ENCODE assay signal across 17 cellular contexts in genomic region chr12:57848208-57848607, GRCh38. TPM values are rescaled to one million over a fixed set of nuclear protein-coding genes. Genes with fewer than 3 reads are reported as not detected.
DNase-seq lines count a peak whose midpoint lies in the region; ATAC-seq and TF ChIP-seq lines count a peak whose summit lies in the region.
"Had no signal": no experiment of that assay in that cellular context is flagged by ENCODE, and none has a peak within 500 bp of the region (broad histone marks: within the 10 kb centered on the region; RNA-seq: fewer than 3 reads in every experiment).

No MANE protein-coding gene starts in this region.

- peak overlapping the region; percentile 13 for H3K4me3 Mint-ChIP-seq in activated T-cell treated with anti-CD3 and anti-CD28 coated beads, Interleukin-2, amount 50 U/mL, for 24 hours
- H3K4me3 Mint-ChIP-seq in T-cell (peak overlapping the region; percentile 68 to 90 (median 88)), glutamatergic neuron (ENCODE audit: unreplicated experiment) (peak overlapping the region; percentile 30)
- H3K4me3 Mint-ChIP-seq in stimulated activated naive B cell treated with anti-CD40 and anti-IgM and Interleukin-4, amounts not matched to agents 10 μg/mL and 1 μg/mL and 100 μg/mL, for 72 hours, result no peak overlapping the region

- no peak for TF ChIP-seq CTCF in glutamatergic neuron (IDR thresholded peaks at IDR 0.05; ENCODE audit: partially characterized antibody, unreplicated experiment)

- peaks cover 15% of the 10 kb centered on the region for H3K27me3 Mint-ChIP-seq in activated T-cell treated with anti-CD3 and anti-CD28 coated beads, Interleukin-2, amount 50 U/mL, for 24 hours
- peaks cover 11 to 12% of the 10 kb centered on the region in 2 donors for H3K27me3 Mint-ChIP-seq in T-cell
- H3K27me3 Mint-ChIP-seq in glutamatergic neuron (ENCODE audit: unreplicated experiment), result peaks cover 19% of the 10 kb centered on the region
- peaks cover 17 to 25% of the 10 kb centered on the region in 2 donors for H3K27me3 Mint-ChIP-seq in stimulated activated naive B cell treated with anti-CD40 and anti-IgM and Interleukin-4, amounts not matched to agents 10 μg/mL and 1 μg/mL and 100 μg/mL, for 72 hours

- ATAC-seq in T-cell (replicated peaks in 1 of 4), result no peak
- ATAC-seq in stimulated activated naive B cell treated with anti-CD40 and anti-IgM and Interleukin-4, amounts not matched to agents 10 μg/mL and 1 μg/mL and 100 μg/mL, for 72 hours (replicated peaks), result no peak
- ATAC-seq: PC-3 had no signal

- DNase-seq in activated T-cell treated with anti-CD3 and anti-CD28 coated beads, Interleukin-2, amount 50 U/mL, for 24 hours, result no peak
- no peak for DNase-seq in activated T-cell treated with anti-CD3 and anti-CD28 coated beads, Interleukin-2, amount 50 U/mL, for 48 hours
- DNase-seq in T-cell, result no peak
- no peak for DNase-seq in glutamatergic neuron
- no peak for DNase-seq in stimulated activated naive B cell treated with anti-CD40 and anti-IgM and Interleukin-4, amounts not matched to agents 10 μg/mL and 1 μg/mL and 100 μg/mL, for 72 hours
- DNase-seq in activated CD4-positive, CD25-positive, alpha-beta regulatory T cell treated with anti-CD3 and anti-CD28 coated beads, Interleukin-2, amount 50 U/mL, for 72 hours, result no peak
- DNase-seq in activated CD8-positive, alpha-beta memory T cell treated with anti-CD3 and anti-CD28 coated beads, Interleukin-2, amount 50 U/mL, for 48 hours, result no peak
- no peak for DNase-seq in cerebellar nuclear complex (lab: John Stamatoyannopoulos, UW)
- DNase-seq: ACHN, adrenal gland, colonic mucosa, GDM1, MM.1S, NCI-H187 treated with DMSO at 0.1 percent for 48 hours, NCI-H524, PC-3 had no signal

- no peak overlapping the region for H3K27ac Mint-ChIP-seq in activated T-cell treated with anti-CD3 and anti-CD28 coated beads, Interleukin-2, amount 50 U/mL, for 24 hours
- H3K27ac Mint-ChIP-seq in T-cell (peak overlapping the region; percentile 71 to 77), glutamatergic neuron (ENCODE audit: unreplicated experiment) (no peak overlapping the region)
- H3K27ac Mint-ChIP-seq in stimulated activated naive B cell treated with anti-CD40 and anti-IgM and Interleukin-4, amounts not matched to agents 10 μg/mL and 1 μg/mL and 100 μg/mL, for 72 hours, result peak overlapping the region; percentile 17

- CTCF ChIA-PET in T-cell (lab: Charles Lee), result interaction anchor here (0.6 to 3.0 kb wide), 5 partner anchors 9 to 256 kb away, joined by 3 to 8 read pairs (median 4); no protein-coding TSS in a partner anchor

- peaks cover 35% of the 10 kb centered on the region for H3K4me1 Mint-ChIP-seq in activated T-cell treated with anti-CD3 and anti-CD28 coated beads, Interleukin-2, amount 50 U/mL, for 24 hours (ENCODE audit: low read depth)
- peaks cover 38 to 46% (median 40%) of the 10 kb centered on the region in 3 donors for H3K4me1 Mint-ChIP-seq in T-cell
- peaks cover 20% of the 10 kb centered on the region for H3K4me1 Mint-ChIP-seq in glutamatergic neuron (ENCODE audit: low read depth, unreplicated experiment)
- H3K4me1 Mint-ChIP-seq in stimulated activated naive B cell treated with anti-CD40 and anti-IgM and Interleukin-4, amounts not matched to agents 10 μg/mL and 1 μg/mL and 100 μg/mL, for 72 hours, result peaks cover 34 to 57% of the 10 kb centered on the region in 2 donors

- POLR2A ChIA-PET in T-cell (lab: Charles Lee), result interaction anchor here in 1 of 2 donors (0.7 kb wide), 1 partner anchor 11 kb away, joined by 3 read pairs; no protein-coding TSS in a partner anchor

- H3K36me3 Mint-ChIP-seq in activated T-cell treated with anti-CD3 and anti-CD28 coated beads, Interleukin-2, amount 50 U/mL, for 24 hours (ENCODE audit: low read depth), result peaks cover 2% of the 10 kb centered on the region
- peaks cover 4% of the 10 kb centered on the region for H3K36me3 Mint-ChIP-seq in T-cell
- no peaks in the 10 kb centered on the region for H3K36me3 Mint-ChIP-seq in glutamatergic neuron (ENCODE audit: unreplicated experiment)
- H3K36me3 Mint-ChIP-seq in stimulated activated naive B cell treated with anti-CD40 and anti-IgM and Interleukin-4, amounts not matched to agents 10 μg/mL and 1 μg/mL and 100 μg/mL, for 72 hours, result no peaks in the 10 kb centered on the region

- no peaks in the 10 kb centered on the region for H3K9me3 Mint-ChIP-seq in activated T-cell treated with anti-CD3 and anti-CD28 coated beads, Interleukin-2, amount 50 U/mL, for 24 hours
- H3K9me3 Mint-ChIP-seq in T-cell (no peaks in the 10 kb centered on the region), glutamatergic neuron (ENCODE audit: unreplicated experiment) (peaks cover 13% of the 10 kb centered on the region)
- no peaks in the 10 kb centered on the region for H3K9me3 Mint-ChIP-seq in stimulated activated naive B cell treated with anti-CD40 and anti-IgM and Interleukin-4, amounts not matched to agents 10 μg/mL and 1 μg/mL and 100 μg/mL, for 72 hours

RNA-seq across cellular contexts. Expression of gene CTDSP2, which starts 1.7 kb away (rescaled TPM):
- total RNA-seq in T-cell (100 to 1,000 TPM; 132 to 246 (median 234) TPM), glutamatergic neuron (ENCODE audit: unreplicated experiment) (127 TPM)

RNA-seq across cellular contexts. Expression of gene AVIL, which starts 29.7 kb away (rescaled TPM):
- total RNA-seq in T-cell, result 10 to 100 TPM in 1 of 5 donors, 1 to 10 TPM in 4; 2.2 to 12.3 (median 8.9) TPM
- 4.8 TPM for total RNA-seq in glutamatergic neuron (ENCODE audit: unreplicated experiment)
- total RNA-seq: epithelial cell of proximal tubule had no signal

Comparison
In these comparisons a context has a peak if more than half of its experiments do, and no peak if none do; other contexts are left out.
1. H3K27ac Mint-ChIP-seq: peak in T-cell (2 of 2) and stimulated activated naive B cell treated with anti-CD40 and anti-IgM and Interleukin-4, amounts not matched to agents 10 μg/mL and 1 μg/mL and 100 μg/mL, for 72 hours (single experiment); none in activated T-cell treated with anti-CD3 and anti-CD28 coated beads, Interleukin-2, amount 50 U/mL, for 24 hours (single experiment) and glutamatergic neuron (single experiment).
2. H3K4me3 Mint-ChIP-seq: peak in activated T-cell treated with anti-CD3 and anti-CD28 coated beads, Interleukin-2, amount 50 U/mL, for 24 hours (single experiment), T-cell (3 of 3) and glutamatergic neuron (single experiment); none in stimulated activated naive B cell treated with anti-CD40 and anti-IgM and Interleukin-4, amounts not matched to agents 10 μg/mL and 1 μg/mL and 100 μg/mL, for 72 hours (0 of 2).